8 cellular contexts compared by ENCODE assay signal in the genomic region with DNA sequence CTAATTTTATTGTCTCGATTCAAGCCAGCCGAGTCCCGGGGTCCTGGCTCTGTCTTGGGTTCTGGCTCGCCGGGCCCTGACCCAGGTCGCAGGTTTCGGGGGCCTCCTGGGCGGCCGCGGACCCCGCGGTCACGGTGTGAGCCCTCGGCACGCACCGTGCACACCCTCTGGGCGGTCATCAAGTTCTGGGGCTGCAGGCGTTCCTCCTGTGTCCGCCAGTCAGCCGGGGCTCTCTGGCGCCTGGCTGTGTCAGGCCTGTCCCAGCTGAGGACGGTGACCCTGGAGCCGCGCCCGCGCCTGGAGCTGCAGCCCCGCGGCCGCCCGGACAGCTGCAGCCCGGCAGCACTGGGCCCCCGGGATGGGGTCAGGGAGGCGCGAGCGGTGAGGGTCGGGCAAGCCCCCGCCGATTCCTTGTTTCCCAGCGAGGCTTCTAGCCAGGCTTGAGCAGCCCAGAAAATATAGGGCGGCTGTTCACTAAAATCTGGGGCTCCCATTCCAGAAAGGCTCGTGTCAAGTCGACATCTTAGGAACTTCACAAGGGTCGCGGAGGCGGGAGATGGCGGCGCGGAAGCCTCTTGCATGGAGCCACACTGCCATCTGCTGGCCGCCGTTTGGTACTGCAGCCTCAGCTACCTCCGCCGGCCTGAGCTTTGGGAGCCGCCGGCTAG. TPM values are rescaled to one million over a fixed set of nuclear protein-coding genes. Genes with fewer than 3 reads are reported as not detected.
A peak's percentile ranks its signal among the peaks of the same experiment; 100 is the strongest.
DNase-seq lines count a peak whose midpoint lies in the region; ATAC-seq and TF ChIP-seq lines count a peak whose summit lies in the region.

No MANE protein-coding gene starts in this region.

- TF ChIP-seq CTCF in parathyroid adenoma (IDR thresholded peaks at IDR 0.05) (peak; percentile 100), tibial artery (IDR thresholded peaks at IDR 0.05) (peak; percentile 98 to 99)

- intact Hi-C loops in Right ventricle myocardium inferior (cut with DNase I) (loop anchor here (2.0 to 10.0 kb wide), 3 partner anchors 478 to 1276 kb away; no protein-coding TSS in a partner anchor), tibial artery (cut with DNase I; ENCODE audit: low total_unique reads) (loop anchor here (2.0 to 10.0 kb wide), 3 partner anchors 790 to 1766 kb away; a partner anchor contains a TSS)

- no peak overlapping the region for H3K27ac Mint-ChIP-seq in activated naive CD4-positive, alpha-beta T cell treated with anti-CD3 and anti-CD28 coated beads, Interleukin-2, amount 50 U/mL, for 24 hours

- H3K27me3 ChIP-seq in parathyroid adenoma (ENCODE audit: control insufficient read depth, insufficient read depth, low read length) (peaks cover 43% of the 10 kb centered on the region), tibial artery (no peaks in the 10 kb centered on the region)

- peak overlapping the region; percentile 61 for H3K4me3 ChIP-seq in parathyroid adenoma (ENCODE audit: low read depth, low read length)
- H3K4me3 ChIP-seq in tibial artery = peak overlapping the region; percentile 68 to 91

- ATAC-seq in GM21526 (IDR thresholded peaks at IDR 0.05; ENCODE audit: low FRiP score, unreplicated experiment) (peak; percentile 68), Right ventricle myocardium inferior (peak; percentile 81)

- H3K27ac ChIP-seq in parathyroid adenoma (no peak overlapping the region), tibial artery (peak overlapping the region; percentile 82 to 96)

- H3K9ac ChIP-seq in parathyroid adenoma = no peak overlapping the region

- no peaks in the 10 kb centered on the region for H3K36me3 ChIP-seq in parathyroid adenoma (ENCODE audit: control insufficient read depth, insufficient read depth, low read length)
- H3K36me3 ChIP-seq in tibial artery = no peaks in the 10 kb centered on the region

- peak; percentile 88 for DNase-seq in COR-L47 (lab: John Stamatoyannopoulos, UW)
- DNase-seq in M059J (ENCODE audit: low read depth) = peak; percentile 80
- DNase-seq in SKM-1 (lab: John Stamatoyannopoulos, UW; ENCODE audit: unreplicated experiment) = peak; percentile 68
- DNase-seq in Right ventricle myocardium inferior (ENCODE audit: missing footprints) = peak; percentile 94
- peak; percentile 90 for DNase-seq in tibial artery

- H3K36me3 Mint-ChIP-seq in activated naive CD4-positive, alpha-beta T cell treated with anti-CD3 and anti-CD28 coated beads, Interleukin-2, amount 50 U/mL, for 24 hours = no peaks in the 10 kb centered on the region

- peaks cover 29% of the 10 kb centered on the region for H3K4me1 Mint-ChIP-seq in activated naive CD4-positive, alpha-beta T cell treated with anti-CD3 and anti-CD28 coated beads, Interleukin-2, amount 50 U/mL, for 24 hours

- H3K27me3 Mint-ChIP-seq in activated naive CD4-positive, alpha-beta T cell treated with anti-CD3 and anti-CD28 coated beads, Interleukin-2, amount 50 U/mL, for 24 hours = peaks cover 60% of the 10 kb centered on the region

- H3K4me1 ChIP-seq in parathyroid adenoma (no peaks in the 10 kb centered on the region), tibial artery (peaks cover 0 to 43% (median 17%) of the 10 kb centered on the region in 4 donors)

- peak overlapping the region; percentile 87 for H3K4me2 ChIP-seq in parathyroid adenoma (ENCODE audit: low read length)

- peak overlapping the region; percentile 78 for H3K4me3 Mint-ChIP-seq in activated naive CD4-positive, alpha-beta T cell treated with anti-CD3 and anti-CD28 coated beads, Interleukin-2, amount 50 U/mL, for 24 hours

- peak overlapping the region; percentile 100 for H2AFZ ChIP-seq in parathyroid adenoma

- H3K9me3 ChIP-seq in parathyroid adenoma (ENCODE audit: control insufficient read depth, low read length) (no peaks in the 10 kb centered on the region), tibial artery (no peaks in the 10 kb centered on the region)

- no peaks in the 10 kb centered on the region for H3K9me3 Mint-ChIP-seq in activated naive CD4-positive, alpha-beta T cell treated with anti-CD3 and anti-CD28 coated beads, Interleukin-2, amount 50 U/mL, for 24 hours

- H3K79me2 ChIP-seq in parathyroid adenoma = no peaks in the 10 kb centered on the region

RNA-seq across cellular contexts. Expression of a gene that starts 4.2 kb away (rescaled TPM):
- total RNA-seq in M059J (2014; rRNA removed; shearing (Covaris generic)) = 3.7 and 4.6 TPM in 2 replicates
- total RNA-seq in Right ventricle myocardium inferior = not detected

RNA-seq across cellular contexts. Expression of a gene that starts 4.7 kb away (rescaled TPM):
- total RNA-seq in M059J (2014; rRNA removed; shearing (Covaris generic)) = 66.1 and 66.8 TPM in 2 replicates
- not detected for total RNA-seq in Right ventricle myocardium inferior

RNA-seq across cellular contexts. Expression of a gene that starts 8.3 kb away (rescaled TPM):
- total RNA-seq in M059J (2014; rRNA removed; shearing (Covaris generic)) = 0.86 and 8.6 TPM in 2 replicates
- not detected for total RNA-seq in Right ventricle myocardium inferior

RNA-seq across cellular contexts. Expression of a gene that starts 13.1 kb away (rescaled TPM):
- total RNA-seq in M059J (2014; rRNA removed; shearing (Covaris generic)) = 3.7 TPM in 1 of 2 replicates, not detected in the other
- total RNA-seq in Right ventricle myocardium inferior = not detected

RNA-seq across cellular contexts. Expression of a gene that starts 13.4 kb away (rescaled TPM):
- 15.4 and 16.7 TPM in 2 replicates for total RNA-seq in M059J (2014; rRNA removed; shearing (Covaris generic))
- total RNA-seq in Right ventricle myocardium inferior = not detected

Comparison
In these comparisons a context has a peak if more than half of its experiments do, and no peak if none do; other contexts are left out.
1. RNA of a gene that starts 4.7 kb away (total RNA-seq): 66.1 to 66.8 TPM in M059J; not detected in Right ventricle myocardium inferior (single experiment); every median in the first group is over 10 times any median in the second.
2. Peak in every context shown above with its lines, with median percentiles within 50 percentile points of each other: DNase-seq.